ENCODE assay signal across 8 cellular contexts in the genomic region with DNA sequence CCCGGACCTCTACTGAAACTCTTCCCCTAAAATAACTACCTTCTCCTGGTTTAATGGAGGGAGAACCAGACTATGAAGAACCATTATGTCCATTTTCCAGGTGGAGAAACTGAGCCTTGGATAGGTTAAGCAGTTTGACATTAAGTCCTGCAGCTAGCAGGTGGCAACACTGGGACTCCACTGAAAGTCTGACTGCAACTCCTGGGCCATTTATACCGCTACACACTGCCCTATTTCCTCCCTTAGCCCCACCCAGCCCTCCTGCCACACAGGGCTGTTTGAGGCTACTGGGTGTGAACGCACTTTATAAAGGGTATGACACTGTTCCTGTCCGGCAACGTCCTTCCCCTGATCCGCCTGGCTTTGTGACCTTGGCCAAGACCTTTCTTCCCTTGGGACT. TPM values are rescaled to one million over a fixed set of nuclear protein-coding genes. Genes with fewer than 3 reads are reported as not detected.
DNase-seq lines count a peak whose midpoint lies in the region; ATAC-seq and TF ChIP-seq lines count a peak whose summit lies in the region.

No MANE protein-coding gene starts in this region.

- H3K4me1 Mint-ChIP-seq in CD14-positive monocyte = peaks cover 44% of the 10 kb centered on the region
- H3K4me1 Mint-ChIP-seq in central memory CD8-positive, alpha-beta T cell = peaks cover 14% of the 10 kb centered on the region

- no peak for TF ChIP-seq EP300 in neural cell (conservative IDR thresholded peaks at IDR 0.05; ENCODE audit: poor library complexity, severe bottlenecking)

- DNase-seq in CD14-positive monocyte (ENCODE audit: low spot score) (no peak), dermis blood vessel endothelial cell (no peak), GM03348 (ENCODE audit: low spot score) (no peak), anterior cingulate cortex (lab: John Stamatoyannopoulos, UW) (no peak), NCI-H2196 (lab: John Stamatoyannopoulos, UW; ENCODE audit: unreplicated experiment) (no peak)
- no peak for DNase-seq in central memory CD8-positive, alpha-beta T cell (ENCODE audit: low spot score in 2 of 2)

- H3K9me3 Mint-ChIP-seq in CD14-positive monocyte = no peaks in the 10 kb centered on the region
- no peaks in the 10 kb centered on the region for H3K9me3 Mint-ChIP-seq in central memory CD8-positive, alpha-beta T cell

- H3K4me1 ChIP-seq in HUES6 (ENCODE audit: control insufficient read depth, insufficient read depth, low read length) = peaks cover 8% of the 10 kb centered on the region

- H3K9ac ChIP-seq in HUES6 (ENCODE audit: low read length) (no peak overlapping the region), neural cell (ENCODE audit: low read length) (peak overlapping the region; percentile 76)

- no peaks in the 10 kb centered on the region for H4K20me1 ChIP-seq in neural cell (ENCODE audit: insufficient read depth)

- H3K4me3 Mint-ChIP-seq in CD14-positive monocyte = peak overlapping the region; percentile 94 to 99
- peak overlapping the region; percentile 86 for H3K4me3 Mint-ChIP-seq in central memory CD8-positive, alpha-beta T cell

- H3K36me3 ChIP-seq in HUES6 (ENCODE audit: control insufficient read depth, insufficient read depth, low read length) (0 out of 2 replicates have a peak, but pooled peaks cover 2% of the 10 kb centered on the region), neural cell (ENCODE audit: insufficient read depth, low read length) (no peaks in the 10 kb centered on the region)

- TF ChIP-seq RAD21 in neural cell (conservative IDR thresholded peaks at IDR 0.05) = no peak

- H3K79me2 ChIP-seq in neural cell (replicated peaks; ENCODE audit: insufficient read depth, low read length) = no peaks in the 10 kb centered on the region

- H2AFZ ChIP-seq in neural cell (ENCODE audit: low read depth, low read length) = peak overlapping the region; percentile 74

- TF ChIP-seq CTCF in CD14-positive monocyte (IDR thresholded peaks at IDR 0.05) (no peak), neural cell (IDR thresholded peaks at IDR 0.05; ENCODE audit: poor library complexity, severe bottlenecking) (no peak)

- ATAC-seq in central memory CD8-positive, alpha-beta T cell (replicated peaks; ENCODE audit: extremely low read depth, poor library complexity, severe bottlenecking) = no peak

- H3F3A ChIP-seq in neural cell (ENCODE audit: insufficient read depth, low read length, poor library complexity, severe bottlenecking) = no peaks in the 10 kb centered on the region

- intact Hi-C loops in CD14-positive monocyte (cut with micrococcal nuclease) = no loop called here

- H3K4me3 ChIP-seq in HUES6 (ENCODE audit: low read depth, low read length) = peak overlapping the region; percentile 89
- H3K4me3 ChIP-seq in neural cell (ENCODE audit: low read length) = peak overlapping the region; percentile 94

- H3K4me2 ChIP-seq in neural cell (ENCODE audit: low read length) = peak overlapping the region; percentile 96

- no peak overlapping the region for H3K27ac ChIP-seq in HUES6 (ENCODE audit: low read depth, low read length)
- no peak overlapping the region for H3K27ac ChIP-seq in neural cell (ENCODE audit: low read length)

- no peaks in the 10 kb centered on the region for H3K27me3 ChIP-seq in HUES6 (ENCODE audit: control insufficient read depth, insufficient read depth, low read length)
- H3K27me3 ChIP-seq in neural cell (ENCODE audit: insufficient read depth, low read depth, low read length) = no peaks in the 10 kb centered on the region

- peak overlapping the region; percentile 59 to 97 (median 92) for H3K27ac Mint-ChIP-seq in CD14-positive monocyte
- H3K27ac Mint-ChIP-seq in central memory CD8-positive, alpha-beta T cell (ENCODE audit: low read depth) = peak overlapping the region; percentile 79

- H3K36me3 Mint-ChIP-seq in CD14-positive monocyte = peaks cover 12 to 24% of the 10 kb centered on the region in 2 donors
- peaks cover 6% of the 10 kb centered on the region for H3K36me3 Mint-ChIP-seq in central memory CD8-positive, alpha-beta T cell (ENCODE audit: insufficient read depth)

- H3K27me3 Mint-ChIP-seq in CD14-positive monocyte (ENCODE audit: low read depth in 3 of 3) = no peaks in the 10 kb centered on the region
- H3K27me3 Mint-ChIP-seq in central memory CD8-positive, alpha-beta T cell = no peaks in the 10 kb centered on the region

- no peaks in the 10 kb centered on the region for H3K9me3 ChIP-seq in HUES6 (ENCODE audit: control insufficient read depth, insufficient read depth, low read depth, low read length)
- no peaks in the 10 kb centered on the region for H3K9me3 ChIP-seq in neural cell (ENCODE audit: low read length)

- no peaks in the 10 kb centered on the region for H3K9me2 ChIP-seq in neural cell (ENCODE audit: insufficient read depth, low read length)

TF ChIP-seq in neural cell, 6 proteins besides CTCF, POLR2A, EP300 and RAD21:
- TF ChIP-seq EZH2 (IDR thresholded peaks at IDR 0.05; ENCODE audit: borderline replicate concordance, insufficient read depth, low read length, poor library complexity, severe bottlenecking) (no peak), SMC3 (conservative IDR thresholded peaks at IDR 0.05; ENCODE audit: poor library complexity) (no peak), MXI1 (conservative IDR thresholded peaks at IDR 0.05; ENCODE audit: poor library complexity, severe bottlenecking) (no peak), POLR2AphosphoS5 (IDR thresholded peaks at IDR 0.05) (no peak), TAF1 (IDR thresholded peaks at IDR 0.05; ENCODE audit: low read depth) (no peak)
- TF ChIP-seq, protein P1, sequence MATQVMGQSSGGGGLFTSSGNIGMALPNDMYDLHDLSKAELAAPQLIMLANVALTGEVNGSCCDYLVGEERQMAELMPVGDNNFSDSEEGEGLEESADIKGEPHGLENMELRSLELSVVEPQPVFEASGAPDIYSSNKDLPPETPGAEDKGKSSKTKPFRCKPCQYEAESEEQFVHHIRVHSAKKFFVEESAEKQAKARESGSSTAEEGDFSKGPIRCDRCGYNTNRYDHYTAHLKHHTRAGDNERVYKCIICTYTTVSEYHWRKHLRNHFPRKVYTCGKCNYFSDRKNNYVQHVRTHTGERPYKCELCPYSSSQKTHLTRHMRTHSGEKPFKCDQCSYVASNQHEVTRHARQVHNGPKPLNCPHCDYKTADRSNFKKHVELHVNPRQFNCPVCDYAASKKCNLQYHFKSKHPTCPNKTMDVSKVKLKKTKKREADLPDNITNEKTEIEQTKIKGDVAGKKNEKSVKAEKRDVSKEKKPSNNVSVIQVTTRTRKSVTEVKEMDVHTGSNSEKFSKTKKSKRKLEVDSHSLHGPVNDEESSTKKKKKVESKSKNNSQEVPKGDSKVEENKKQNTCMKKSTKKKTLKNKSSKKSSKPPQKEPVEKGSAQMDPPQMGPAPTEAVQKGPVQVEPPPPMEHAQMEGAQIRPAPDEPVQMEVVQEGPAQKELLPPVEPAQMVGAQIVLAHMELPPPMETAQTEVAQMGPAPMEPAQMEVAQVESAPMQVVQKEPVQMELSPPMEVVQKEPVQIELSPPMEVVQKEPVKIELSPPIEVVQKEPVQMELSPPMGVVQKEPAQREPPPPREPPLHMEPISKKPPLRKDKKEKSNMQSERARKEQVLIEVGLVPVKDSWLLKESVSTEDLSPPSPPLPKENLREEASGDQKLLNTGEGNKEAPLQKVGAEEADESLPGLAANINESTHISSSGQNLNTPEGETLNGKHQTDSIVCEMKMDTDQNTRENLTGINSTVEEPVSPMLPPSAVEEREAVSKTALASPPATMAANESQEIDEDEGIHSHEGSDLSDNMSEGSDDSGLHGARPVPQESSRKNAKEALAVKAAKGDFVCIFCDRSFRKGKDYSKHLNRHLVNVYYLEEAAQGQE (IDR thresholded peaks at IDR 0.05; ENCODE audit: borderline replicate concordance) = no peak

RNA-seq across cellular contexts. Expression of a gene that starts 0.5 kb away (rescaled TPM):
- 1 to 10 TPM; 3.0 to 5.8 TPM for polyA plus RNA-seq in CD14-positive monocyte
- polyA plus RNA-seq in neural cell = 13.4 and 13.8 TPM in 2 replicates
- polyA minus RNA-seq in neural cell = 14.1 and 14.4 TPM in 2 replicates
- total RNA-seq in dermis blood vessel endothelial cell = 21.3 and 21.5 TPM in 2 replicates

RNA-seq across cellular contexts. Expression of a gene that starts 42.5 kb away (rescaled TPM):
- polyA plus RNA-seq in CD14-positive monocyte = 10 to 100 TPM; 53.3 to 55.7 TPM
- 104 and 123 TPM in 2 replicates for polyA plus RNA-seq in neural cell
- 111 and 133 TPM in 2 replicates for polyA minus RNA-seq in neural cell
- 73.7 and 136 TPM in 2 replicates for total RNA-seq in dermis blood vessel endothelial cell

RNA-seq across cellular contexts. Expression of a gene that starts 58.0 kb away (rescaled TPM):
- polyA plus RNA-seq in CD14-positive monocyte (10 to 100 TPM; 26.1 to 32.3 TPM), neural cell (3.3 and 3.5 TPM in 2 replicates)
- 1.2 TPM in 2 replicates for polyA minus RNA-seq in neural cell
- total RNA-seq in dermis blood vessel endothelial cell = 12.4 and 20.2 TPM in 2 replicates
